In the genomic region with DNA sequence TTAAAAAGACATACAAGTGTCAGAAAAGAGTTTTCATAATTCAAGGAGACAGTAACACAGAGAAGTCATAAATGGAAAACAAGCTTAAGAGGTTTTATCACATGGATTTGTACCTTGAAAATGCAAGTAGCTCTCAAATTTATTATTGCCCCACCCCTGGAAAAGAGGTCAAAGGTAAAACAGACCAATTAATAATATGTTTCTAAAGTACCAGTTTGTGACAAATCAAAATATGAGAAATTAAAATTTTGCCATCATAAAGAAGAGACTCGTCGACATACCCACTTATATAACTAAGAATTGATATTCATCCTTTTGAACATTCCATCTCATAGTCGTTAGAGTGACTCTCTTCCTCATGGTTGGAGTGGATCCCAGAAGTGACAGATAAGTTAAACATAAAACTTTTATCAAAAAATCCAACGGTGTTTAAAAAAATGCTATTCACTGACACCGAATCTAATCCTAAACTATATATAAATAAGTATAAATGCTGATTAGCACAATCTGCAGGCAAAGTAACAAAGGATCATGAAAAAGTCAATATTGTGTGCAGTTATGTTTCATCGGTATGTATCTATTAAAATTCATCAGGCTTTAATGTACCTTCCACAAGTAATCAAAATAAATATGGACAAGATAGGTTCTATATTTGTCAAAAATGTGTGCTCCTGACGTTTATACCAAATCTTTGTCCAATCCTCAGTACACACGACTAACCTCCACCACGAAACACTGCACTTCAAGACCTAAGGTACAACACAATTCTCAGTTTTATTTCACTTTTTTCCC, we compare ENCODE assay signal across 9 cellular contexts. TPM values are rescaled to one million over a fixed set of nuclear protein-coding genes. Genes with fewer than 3 reads are reported as not detected.
DNase-seq lines count a peak whose midpoint lies in the region; ATAC-seq and TF ChIP-seq lines count a peak whose summit lies in the region.
"Had no signal": no experiment of that assay in that cellular context is flagged by ENCODE, and none has a peak within 500 bp of the region (broad histone marks: within the 10 kb centered on the region; RNA-seq: fewer than 3 reads in every experiment).

No MANE protein-coding gene starts in this region.

- H3K9me3 ChIP-seq in HUES64 (ENCODE audit: insufficient read depth, low read depth, low read length) = no peaks in the 10 kb centered on the region
- H3K9me3 ChIP-seq in mucosa of rectum (ENCODE audit: control insufficient read depth in 2 of 2, low read length in 2 of 2) = no peaks in the 10 kb centered on the region

- peak overlapping the region; percentile 90 for H3K4me3 ChIP-seq in ACC112 (ENCODE audit: low read depth, low read length)
- H3K4me3 ChIP-seq in HUES64 (ENCODE audit: low read length) = peak overlapping the region; percentile 94
- peak overlapping the region; percentile 92 for H3K4me3 ChIP-seq in choroid plexus epithelial cell (ENCODE audit: low read depth, low read length)
- peak overlapping the region; percentile 84 to 87 for H3K4me3 ChIP-seq in mucosa of rectum (ENCODE audit: low read length in 2 of 2)

- no peaks in the 10 kb centered on the region for H3K27me3 ChIP-seq in ACC112 (ENCODE audit: insufficient read depth, low read length)
- H3K27me3 ChIP-seq in HUES64 (ENCODE audit: insufficient read depth, low read length) = no peaks in the 10 kb centered on the region
- H3K27me3 ChIP-seq in mucosa of rectum (ENCODE audit: control insufficient read depth in 2 of 2, insufficient read depth in 2 of 2, low read length in 2 of 2) = no peaks in the 10 kb centered on the region

- DNase-seq in choroid plexus epithelial cell (ENCODE audit: low read depth) = no peak
- no peak for DNase-seq in islet precursor cell
- DNase-seq in activated T-cell treated with anti-CD3 and anti-CD28 coated beads for 4 hours = no peak
- DNase-seq: activated CD4-positive, CD25-positive, alpha-beta regulatory T cell treated with anti-CD3 and anti-CD28 coated beads, Interleukin-2, amount 50 U/mL, for 72 hours had no signal

- peaks cover 71% of the 10 kb centered on the region for H3K79me2 ChIP-seq in ACC112 (ENCODE audit: control insufficient read depth, insufficient read depth, low read length, unreplicated experiment)

- H3K36me3 ChIP-seq in ACC112 (ENCODE audit: insufficient read depth, low read length) = peaks cover 16% of the 10 kb centered on the region; the same call in 1 of the 2 replicates
- no peaks in the 10 kb centered on the region for H3K36me3 ChIP-seq in HUES64 (ENCODE audit: insufficient read depth, low read length)
- H3K36me3 ChIP-seq in mucosa of rectum (ENCODE audit: control insufficient read depth in 2 of 2, insufficient read depth in 2 of 2, low read length in 2 of 2) = no peaks in the 10 kb centered on the region

- H3K27ac ChIP-seq in ACC112 (ENCODE audit: low read depth, low read length) (peak overlapping the region; percentile 93), HUES64 (ENCODE audit: low read depth, low read length) (no peak overlapping the region; the same call in 1 of the 2 replicates), mucosa of rectum (ENCODE audit: low read depth in 2 of 2, low read length in 2 of 2) (peak overlapping the region; percentile 98 to 99)

- H3K9ac ChIP-seq in HUES64 (ENCODE audit: low read depth, low read length) = peak overlapping the region; percentile 78; the same call in 1 of the 2 replicates
- peak overlapping the region; percentile 83 to 95 for H3K9ac ChIP-seq in mucosa of rectum (ENCODE audit: low read depth in 1 of 2, low read length in 2 of 2)

- ATAC-seq in HG02970 (IDR thresholded peaks at IDR 0.05; ENCODE audit: low FRiP score, unreplicated experiment) (no peak), GM21786 (IDR thresholded peaks at IDR 0.05; ENCODE audit: unreplicated experiment) (no peak)

- H3K4me1 ChIP-seq in ACC112 (ENCODE audit: control insufficient read depth, insufficient read depth, low read length, unreplicated experiment) = peaks cover 50% of the 10 kb centered on the region
- H3K4me1 ChIP-seq in HUES64 (ENCODE audit: insufficient read depth, low read length) = peaks cover 31% of the 10 kb centered on the region
- peaks cover 18 to 48% of the 10 kb centered on the region in 2 donors for H3K4me1 ChIP-seq in mucosa of rectum (ENCODE audit: control insufficient read depth in 2 of 2, insufficient read depth in 2 of 2, low read length in 2 of 2)

- 74% methylated on average over 5 of the region's 9 CpGs for WGBS in HUES64

- no peak overlapping the region for H2AFZ ChIP-seq in ACC112 (ENCODE audit: low read length, unreplicated experiment)

- no peak for TF ChIP-seq CTCF in choroid plexus epithelial cell (conservative IDR thresholded peaks at IDR 0.05; ENCODE audit: low read depth, low read length)

RNA-seq across cellular contexts. Expression of a gene that starts 2.3 kb away (rescaled TPM):
- 74.6 TPM for polyA plus RNA-seq in HUES64 (2013, experiment 1 of 2)
- polyA plus RNA-seq in HUES64 (2013, experiment 2 of 2) = 80.3 TPM
